ENCODE assay signal across 20 cellular contexts in the genomic region with DNA sequence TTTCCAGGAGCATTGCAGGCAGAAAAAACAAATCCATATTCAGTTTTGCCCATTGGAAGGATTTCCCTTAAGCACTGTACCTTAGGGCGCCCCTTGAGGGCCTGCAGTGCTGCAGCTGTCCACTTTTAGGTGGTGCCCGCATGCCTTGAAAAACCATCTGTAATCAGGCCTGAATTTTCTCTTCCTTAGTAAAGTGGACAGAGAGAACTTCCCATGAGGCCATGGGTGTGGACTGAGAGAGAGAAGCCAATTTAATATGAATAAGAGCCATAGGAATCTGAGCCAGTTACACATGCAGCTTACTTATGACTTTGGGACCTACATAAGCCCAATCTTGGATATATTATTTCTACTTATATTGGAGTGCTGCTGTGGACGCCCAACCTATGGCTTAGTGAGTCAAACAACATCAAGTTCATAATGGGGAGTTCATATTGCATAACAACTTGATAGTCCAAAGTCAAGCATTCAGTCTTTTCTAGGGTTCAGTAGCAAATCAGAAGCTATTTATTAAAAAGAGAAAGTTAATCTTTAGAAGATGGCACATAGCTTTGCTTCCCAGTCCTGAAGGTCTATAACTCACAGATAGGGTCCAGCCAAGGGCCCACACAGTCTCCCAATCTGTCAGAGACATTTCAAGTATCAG.
"Had no signal": no experiment of that assay in that cellular context is flagged by ENCODE, and none has a peak within 500 bp of the region (broad histone marks: within the 10 kb centered on the region; RNA-seq: fewer than 3 reads in every experiment).

No MANE protein-coding gene starts in this region.

- H3K27ac Mint-ChIP-seq: activated naive CD8-positive, alpha-beta T cell treated with anti-CD3 and anti-CD28 coated beads for 36 hours; activated T-helper 1 cell treated with anti-CD3 and anti-CD28 coated beads, Interleukin-12 subunit alpha, Interleukin-12 subunit beta, Interleukin-2, Interleukin-4 antibody, amounts not matched to agents 30 ng/mL and 10 ng/mL and 1 ng/mL, durations not matched to agents 14 hours and 24 hours and 36 hours; natural killer cell treated with Interleukin-12 subunit alpha and Interleukin-12 subunit beta and Interleukin-15 and Interleukin-18, amount 100 ng/mL, for 72 hours; stimulated activated naive B cell treated with anti-CD40 and anti-IgM and Interleukin-4, amounts not matched to agents 10 μg/mL and 1 μg/mL and 100 μg/mL, for 72 hours had no signal

- H3K9me3 ChIP-seq: body of pancreas, gastroesophageal sphincter, neutrophil, thoracic aorta, upper lobe of right lung had no signal

- H3K36me3 ChIP-seq: gastroesophageal sphincter, heart left ventricle, lower lobe of right lung, neutrophil, spleen, thoracic aorta, upper lobe of right lung, WERI-Rb-1 had no signal

- H3K9me3 Mint-ChIP-seq: natural killer cell treated with Interleukin-12 subunit alpha and Interleukin-12 subunit beta and Interleukin-15 and Interleukin-18, amount 100 ng/mL, for 72 hours had no signal

- H3K79me2 ChIP-seq: parathyroid adenoma had no signal

- H3K9ac ChIP-seq: parathyroid adenoma had no signal

- H3K27me3 Mint-ChIP-seq: activated naive CD8-positive, alpha-beta T cell treated with anti-CD3 and anti-CD28 coated beads for 36 hours; stimulated activated naive B cell treated with anti-CD40 and anti-IgM and Interleukin-4, amounts not matched to agents 10 μg/mL and 1 μg/mL and 100 μg/mL, for 72 hours had no signal

- H3K27me3 ChIP-seq: body of pancreas, gastroesophageal sphincter, heart left ventricle, neutrophil, spleen, upper lobe of right lung had no signal

- H3K27ac ChIP-seq: body of pancreas, gastroesophageal sphincter, heart left ventricle, lower lobe of right lung, neutrophil, parathyroid adenoma, spleen, thoracic aorta, upper lobe of right lung, WERI-Rb-1 had no signal

- H3K4me1 ChIP-seq: body of pancreas, gastroesophageal sphincter, heart left ventricle, lower lobe of right lung, parathyroid adenoma, spleen, upper lobe of right lung had no signal

- H2AFZ ChIP-seq: parathyroid adenoma had no signal

- H3K4me3 ChIP-seq: body of pancreas, gastroesophageal sphincter, heart left ventricle, lower lobe of right lung, spleen, thoracic aorta, upper lobe of right lung had no signal

- ATAC-seq: body of pancreas; gastroesophageal sphincter; heart left ventricle; lower lobe of right lung; natural killer cell treated with Interleukin-12 subunit alpha and Interleukin-12 subunit beta and Interleukin-15 and Interleukin-18, amount 100 ng/mL, for 72 hours; sciatic nerve; stimulated activated naive B cell treated with anti-CD40 and anti-IgM and Interleukin-4, amounts not matched to agents 10 μg/mL and 1 μg/mL and 100 μg/mL, for 72 hours; upper lobe of right lung had no signal

- H3K36me3 Mint-ChIP-seq: activated naive CD8-positive, alpha-beta T cell treated with anti-CD3 and anti-CD28 coated beads for 36 hours; natural killer cell treated with Interleukin-12 subunit alpha and Interleukin-12 subunit beta and Interleukin-15 and Interleukin-18, amount 100 ng/mL, for 72 hours had no signal

- DNase-seq: activated CD4-positive, alpha-beta T cell treated with anti-CD3 and anti-CD28 coated beads for 1 hour; activated CD4-positive, alpha-beta T cell treated with anti-CD3 and anti-CD28 coated beads, Interleukin-2, amount 50 U/mL, for 4 hours; activated naive CD4-positive, alpha-beta T cell; activated naive CD8-positive, alpha-beta T cell treated with anti-CD3 and anti-CD28 coated beads for 36 hours; body of pancreas; central memory CD4-positive, alpha-beta T cell; heart left ventricle; lower lobe of right lung; spleen; stimulated activated naive B cell treated with anti-CD40 and anti-IgM and Interleukin-4, amounts not matched to agents 10 μg/mL and 1 μg/mL and 100 μg/mL, for 72 hours; SW 1271; upper lobe of right lung; WERI-Rb-1 had no signal

- H3K4me3 Mint-ChIP-seq: activated naive CD8-positive, alpha-beta T cell treated with anti-CD3 and anti-CD28 coated beads for 36 hours; activated T-helper 1 cell treated with anti-CD3 and anti-CD28 coated beads, Interleukin-12 subunit alpha, Interleukin-12 subunit beta, Interleukin-2, Interleukin-4 antibody, amounts not matched to agents 30 ng/mL and 10 ng/mL and 1 ng/mL, durations not matched to agents 14 hours and 24 hours and 36 hours; natural killer cell treated with Interleukin-12 subunit alpha and Interleukin-12 subunit beta and Interleukin-15 and Interleukin-18, amount 100 ng/mL, for 72 hours; stimulated activated naive B cell treated with anti-CD40 and anti-IgM and Interleukin-4, amounts not matched to agents 10 μg/mL and 1 μg/mL and 100 μg/mL, for 72 hours had no signal
